ENCODE assay signal across 20 cellular contexts in the genomic region with DNA sequence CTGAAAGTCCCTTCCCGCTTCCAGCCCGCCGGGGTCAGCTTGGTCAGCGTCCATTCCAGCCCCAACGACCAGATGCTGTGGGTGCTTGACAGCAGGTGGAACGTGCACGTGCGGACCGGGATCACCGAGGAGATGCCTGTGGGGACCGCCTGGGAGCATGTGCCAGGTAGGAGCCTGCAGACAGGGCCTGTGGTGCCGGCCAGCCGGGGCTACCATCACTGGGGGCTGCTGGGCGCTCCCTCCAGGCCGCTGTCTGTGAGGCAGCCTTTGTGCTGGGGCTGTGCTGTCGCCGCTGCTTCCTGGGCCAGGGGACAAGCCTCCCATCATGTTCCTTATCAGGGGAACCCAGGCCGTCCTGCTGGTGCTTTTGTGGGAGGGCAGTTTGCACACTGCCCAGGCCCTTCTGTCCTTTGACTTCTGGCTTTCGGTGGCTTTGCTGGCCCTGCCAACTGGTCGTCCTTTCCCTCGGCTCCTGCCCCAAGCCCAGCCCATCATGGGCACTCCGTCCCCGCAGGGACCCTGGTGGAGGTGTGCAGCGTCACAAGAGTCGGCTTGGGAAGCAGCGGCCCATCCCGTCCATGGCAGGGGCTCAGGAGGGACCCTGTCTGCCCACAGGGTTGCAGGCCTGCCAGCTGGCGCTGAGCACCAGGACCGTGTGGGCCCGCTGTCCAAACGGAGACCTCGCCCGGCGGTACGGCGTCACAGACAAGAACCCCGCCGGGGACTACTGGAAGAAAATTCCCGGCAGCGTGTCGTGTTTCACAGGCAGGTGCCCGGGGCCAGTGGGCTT.
"Had no signal": no experiment of that assay in that cellular context is flagged by ENCODE, and none has a peak within 500 bp of the region (broad histone marks: within the 10 kb centered on the region; RNA-seq: fewer than 3 reads in every experiment).

No MANE protein-coding gene starts in this region.

- H2AFZ ChIP-seq: neural progenitor cell had no signal

- H3K4me1 ChIP-seq: colonic mucosa, neural progenitor cell, pancreas had no signal

- ATAC-seq: activated naive CD4-positive, alpha-beta T cell treated with anti-CD3 and anti-CD28 coated beads, Interleukin-2, amount 50 U/mL, for 72 hours; activated T-cell treated with anti-CD3 and anti-CD28 coated beads, Interleukin-2, amount 50 U/mL, for 4 hours; heart left ventricle; pancreas had no signal

- H3K9me3 Mint-ChIP-seq: activated naive CD4-positive, alpha-beta T cell treated with anti-CD3 and anti-CD28 coated beads, Interleukin-2, amount 50 U/mL, for 72 hours; activated T-cell treated with anti-CD3 and anti-CD28 coated beads, Interleukin-2, amount 50 U/mL, for 4 hours; neural progenitor cell had no signal

- FAIRE-seq: endothelial cell of umbilical vein, frontal cortex, pancreas had no signal

- H3K4me2 ChIP-seq: neural progenitor cell had no signal

- H3K9me3 ChIP-seq: colonic mucosa, heart left ventricle, pancreas, suprapubic skin, upper lobe of left lung had no signal

- H3K4me3 Mint-ChIP-seq: activated T-cell treated with anti-CD3 and anti-CD28 coated beads, Interleukin-2, amount 50 U/mL, for 4 hours; neural progenitor cell had no signal

- DNase-seq: activated CD4-positive, alpha-beta T cell treated with anti-CD3 and anti-CD28 coated beads for 1 hour; activated CD4-positive, alpha-beta T cell treated with anti-CD3 and anti-CD28 coated beads, Interleukin-2, amount 50 U/mL, for 48 hours; activated effector memory CD4-positive, alpha-beta T cell treated with Interleukin-2 at 50 U/mL for 16 hours; activated T-cell treated with anti-CD3 and anti-CD28 coated beads, Interleukin-2, amount 50 U/mL, for 4 hours; caudate nucleus; colonic mucosa; effector CD8-positive, alpha-beta T cell; heart left ventricle; left colon; pancreas; stimulated activated CD4-positive, alpha-beta T cell treated with anti-CD3 and anti-CD28 coated beads, Interleukin-12 subunit alpha, Interleukin-12 subunit beta, amount 100 ng/mL, for 4 hours; stimulated activated CD4-positive, alpha-beta T cell treated with anti-CD3 and anti-CD28 coated beads, Interleukin-2, amount 100 ng/mL, for 24 hours; stimulated activated naive CD4-positive, alpha-beta T cell had no signal

- H3K4me3 ChIP-seq: colonic mucosa, heart left ventricle, lung, neural progenitor cell, pancreas, suprapubic skin, upper lobe of left lung had no signal

- H3K27me3 ChIP-seq: colonic mucosa, heart left ventricle, neural progenitor cell, pancreas, suprapubic skin, upper lobe of left lung had no signal

- H3K9ac ChIP-seq: neural progenitor cell had no signal

- H3K4me1 Mint-ChIP-seq: neural progenitor cell had no signal

- H3K27ac ChIP-seq: colonic mucosa, neural progenitor cell, pancreas, suprapubic skin, upper lobe of left lung had no signal

- H3K36me3 Mint-ChIP-seq: activated naive CD4-positive, alpha-beta T cell treated with anti-CD3 and anti-CD28 coated beads, Interleukin-2, amount 50 U/mL, for 72 hours had no signal

- H3K36me3 ChIP-seq: colonic mucosa, neural progenitor cell had no signal
